In the genomic region with DNA sequence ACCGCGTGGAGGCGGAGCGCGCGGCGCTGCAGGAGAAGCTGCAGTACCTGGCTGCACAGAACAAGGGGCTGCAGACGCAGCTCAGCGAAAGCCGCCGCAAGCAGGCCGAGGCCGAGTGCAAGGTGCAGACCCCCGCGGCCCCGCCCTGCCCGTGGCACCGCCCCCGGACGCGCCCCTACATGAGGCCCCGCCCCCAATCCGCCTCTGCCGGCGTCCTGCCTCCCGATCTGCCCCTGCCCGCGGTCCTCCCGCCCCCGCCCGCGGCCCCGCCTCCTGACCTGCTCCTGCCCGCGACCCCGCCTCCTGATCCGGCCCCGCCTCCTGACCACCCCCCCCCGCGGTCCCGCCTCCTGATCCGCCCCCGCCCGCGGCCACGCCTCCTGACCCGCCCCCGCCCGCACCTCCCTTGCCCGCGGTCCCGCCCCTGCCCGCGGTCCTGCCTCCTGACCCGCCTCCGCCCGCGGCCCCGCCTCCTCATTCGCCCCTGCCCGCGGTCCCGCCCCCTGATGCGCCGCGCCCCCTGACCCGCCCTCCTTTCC, we compare ENCODE assay signal across 8 cellular contexts. TPM values are rescaled to one million over a fixed set of nuclear protein-coding genes. Genes with fewer than 3 reads are reported as not detected.
DNase-seq lines count a peak whose midpoint lies in the region; ATAC-seq, FAIRE-seq and TF ChIP-seq lines count a peak whose summit lies in the region.

No MANE protein-coding gene starts in this region.

- no peaks in the 10 kb centered on the region for H3K4me1 Mint-ChIP-seq in osteocyte (ENCODE audit: unreplicated experiment)

- no peaks in the 10 kb centered on the region for H3K9me3 ChIP-seq in left lung

- H3K9me3 Mint-ChIP-seq in osteocyte (ENCODE audit: unreplicated experiment) = no peaks in the 10 kb centered on the region

- H3K36me3 ChIP-seq in bronchial epithelial cell (ENCODE audit: control insufficient read depth, insufficient read depth, low read length) (no peaks in the 10 kb centered on the region), left lung (peaks cover 0 to 29% of the 10 kb centered on the region in 2 donors)

- H3K4me1 ChIP-seq in left lung = peaks cover 7 to 14% of the 10 kb centered on the region in 2 donors

- peak; percentile 87 for ATAC-seq in left lung

- TF ChIP-seq CTCF in GM13976 (IDR thresholded peaks at IDR 0.05; ENCODE audit: borderline replicate concordance, control extremely low read depth, extremely low read depth, insufficient read depth, missing control alignments) = no peak
- no peak for TF ChIP-seq CTCF in bronchial epithelial cell (IDR thresholded peaks at IDR 0.05; ENCODE audit: insufficient read depth, low read length, severe bottlenecking)
- no peak for TF ChIP-seq CTCF in left lung (IDR thresholded peaks at IDR 0.05)
- no peak for TF ChIP-seq CTCF in osteocyte (IDR thresholded peaks at IDR 0.05)

- in situ Hi-C loops in GM13976 (cut with MboI; ENCODE audit: low sequenced_read_pairs, unreplicated experiment) = no loop called here

- H3K4me3 Mint-ChIP-seq in osteocyte (ENCODE audit: unreplicated experiment) = no peak overlapping the region

- FAIRE-seq in bronchial epithelial cell (lab: Jason Lieb, UNC) = no peak
- no peak for FAIRE-seq in H54 (lab: Jason Lieb, UNC)

- no peak overlapping the region for H3K27ac Mint-ChIP-seq in osteocyte (ENCODE audit: unreplicated experiment)

- H3K4me3 ChIP-seq in bronchial epithelial cell (ENCODE audit: low read depth, low read length) (peak overlapping the region; percentile 33), left lung (peak overlapping the region in 1 of 2 donors; percentile 28)

- peak; percentile 92 for DNase-seq in GM13976 (ENCODE audit: low spot score)
- peak; percentile 49 to 62 (median 53) for DNase-seq in activated CD4-positive, CD25-positive, alpha-beta regulatory T cell (lab: John Stamatoyannopoulos, UW)
- DNase-seq in bronchial epithelial cell (ENCODE audit: low read depth) = peak; percentile 29
- peak; percentile 78 to 89 for DNase-seq in left lung
- peak; percentile 64 to 66 for DNase-seq in stimulated activated CD8-positive, alpha-beta memory T cell treated with anti-CD3 and anti-CD28 coated beads, Interleukin-15, amount 100 ng/mL, for 48 hours (ENCODE audit: low read depth in 2 of 2)
- no peak for DNase-seq in osteocyte (ENCODE audit: extremely low spot score, unreplicated experiment)
- DNase-seq in H54 (ENCODE audit: insufficient read length, low spot score) = no peak
- DNase-seq in HuH-7.5 (ENCODE audit: low spot score) = no peak

- intact Hi-C loops in left lung (cut with DNase I) = no loop called here

- no peaks in the 10 kb centered on the region for H3K36me3 Mint-ChIP-seq in osteocyte (ENCODE audit: unreplicated experiment)

- no peak overlapping the region for H3K27ac ChIP-seq in left lung

- TF ChIP-seq POLR2A in H54 (IDR thresholded peaks at IDR 0.05; ENCODE audit: low read depth, low read length) = no peak

- H3K27me3 ChIP-seq in bronchial epithelial cell (ENCODE audit: control insufficient read depth, insufficient read depth, low read length) = no peaks in the 10 kb centered on the region
- H3K27me3 ChIP-seq in left lung = peaks cover 0 to 83% of the 10 kb centered on the region in 2 donors

- peaks cover 13% of the 10 kb centered on the region for H3K27me3 Mint-ChIP-seq in osteocyte (ENCODE audit: unreplicated experiment)

RNA-seq across cellular contexts. Expression of a gene that starts 11.7 kb away (rescaled TPM):
- total RNA-seq in bronchial epithelial cell (0.13 TPM in 1 of 2 replicates, not detected in the other), left lung (1 to 10 TPM; 1.2 to 4.2 TPM), osteocyte (0.24 and 0.51 TPM in 2 replicates)

RNA-seq across cellular contexts. Expression of a gene that starts 25.8 kb away (rescaled TPM):
- 7.6 and 13.2 TPM in 2 replicates for total RNA-seq in bronchial epithelial cell
- 10 to 100 TPM in 1 of 2 donors, 1 to 10 TPM in 1; 5.9 to 10.5 TPM for total RNA-seq in left lung
- 3.3 and 3.5 TPM in 2 replicates for total RNA-seq in osteocyte

RNA-seq across cellular contexts. Expression of a gene that starts 32.5 kb away (rescaled TPM):
- 9.2 and 19.5 TPM in 2 replicates for total RNA-seq in bronchial epithelial cell
- total RNA-seq in left lung = 10 to 100 TPM; 14.2 to 16.9 TPM
- 27.3 and 27.6 TPM in 2 replicates for total RNA-seq in osteocyte

RNA-seq across cellular contexts. Expression of a gene that starts 41.2 kb away (rescaled TPM):
- total RNA-seq in bronchial epithelial cell (10.0 and 11.9 TPM in 2 replicates), left lung (10 to 100 TPM; 30.5 to 31.1 TPM), osteocyte (34.4 and 42.1 TPM in 2 replicates)

RNA-seq across cellular contexts. Expression of a gene that starts 52.1 kb away (rescaled TPM):
- 1.8 and 1.9 TPM in 2 replicates for total RNA-seq in bronchial epithelial cell
- under 1 TPM; 0.29 to 0.55 TPM for total RNA-seq in left lung
- 2.3 and 2.6 TPM in 2 replicates for total RNA-seq in osteocyte

Comparison
In these comparisons a context has a peak if more than half of its experiments do, and no peak if none do; other contexts are left out.
1. DNase-seq: peak in GM13976 (single experiment), activated CD4-positive, CD25-positive, alpha-beta regulatory T cell (4 of 4), bronchial epithelial cell (single experiment), left lung (2 of 2) and stimulated activated CD8-positive, alpha-beta memory T cell treated with anti-CD3 and anti-CD28 coated beads, Interleukin-15, amount 100 ng/mL, for 48 hours (2 of 2); none in osteocyte (single experiment), H54 (single experiment) and HuH-7.5 (single experiment).